In genomic region chr10:931326-932318, GRCh38 we compare ENCODE assay signal across 8 cellular contexts. TPM values are rescaled to one million over a fixed set of nuclear protein-coding genes. Genes with fewer than 3 reads are reported as not detected.
DNase-seq lines count a peak whose midpoint lies in the region; ATAC-seq, FAIRE-seq and TF ChIP-seq lines count a peak whose summit lies in the region.

TSS of gene LARP4B (minus strand) at chr10:931705. CDS start at chr10:885721, 45,984 bp downstream.

- intact Hi-C loops in Right ventricle myocardium superior (cut with DNase I) = no loop called here
- intact Hi-C loops in pancreas (cut with DNase I) = no loop called here
- intact Hi-C loops in thyroid gland (cut with DNase I) = loop anchor here (5.0 to 10.0 kb wide), 2 partner anchors 56 to 237 kb away; partner anchors contain the start of gene GTPBP4

- H3K27ac ChIP-seq in pancreas = peak within 1 kb of the TSS; percentile 67 to 86 (median 84)
- H3K27ac ChIP-seq in thyroid gland = peak within 1 kb of the TSS; percentile 94 to 98 (median 96)

- no peaks in the 10 kb centered on the region for H3K36me3 ChIP-seq in pancreas
- no peaks in the 10 kb centered on the region for H3K36me3 ChIP-seq in thyroid gland

- 0 to 1% methylated on average over 74 to 137 of the region's 137 CpGs for WGBS in pancreas, 2 donors
- 0% methylated on average over 6 of the region's 137 CpGs; no CpG with 5 or more reads in 1 of the 2 donors for WGBS in thyroid gland, 2 donors

- H3K4me1 Mint-ChIP-seq in activated naive CD8-positive, alpha-beta T cell treated with anti-CD3 and anti-CD28 coated beads, Interleukin-2, amount 50 U/mL, for 24 hours = peaks cover 44% of the 10 kb centered on the region

- H3K4me3 ChIP-seq in pancreas (peak within 1 kb of the TSS; percentile 42 to 70 (median 54)), thyroid gland (replicated peaks in 1 of 3) (peak within 1 kb of the TSS in 2 of 3 donors; percentile 60 to 84)

- H3K27me3 Mint-ChIP-seq in activated naive CD8-positive, alpha-beta T cell treated with anti-CD3 and anti-CD28 coated beads, Interleukin-2, amount 50 U/mL, for 24 hours = no peaks in the 10 kb centered on the region

- no peak for TF ChIP-seq CTCF in pancreas (IDR thresholded peaks at IDR 0.05)
- no peak for TF ChIP-seq CTCF in thyroid gland (IDR thresholded peaks at IDR 0.05)

- TF ChIP-seq POLR2A in GM12892 (IDR thresholded peaks at IDR 0.05; ENCODE audit: low read depth, low read length) (peak; percentile 62; the same call in 1 of the 2 replicates), thyroid gland (IDR thresholded peaks at IDR 0.05) (peak in 1 of 2 donors; percentile 81)

- peaks cover 14% of the 10 kb centered on the region for H3K36me3 Mint-ChIP-seq in activated naive CD8-positive, alpha-beta T cell treated with anti-CD3 and anti-CD28 coated beads, Interleukin-2, amount 50 U/mL, for 24 hours (ENCODE audit: low read depth)

- H3K4me1 ChIP-seq in pancreas (peaks cover 6 to 22% (median 17%) of the 10 kb centered on the region in 3 donors), thyroid gland (peaks cover 25 to 39% of the 10 kb centered on the region in 2 donors)

- H3K27me3 ChIP-seq in pancreas = no peaks in the 10 kb centered on the region
- no peaks in the 10 kb centered on the region for H3K27me3 ChIP-seq in thyroid gland

- peak within 1 kb of the TSS; percentile 99 for H3K4me3 Mint-ChIP-seq in activated naive CD8-positive, alpha-beta T cell treated with anti-CD3 and anti-CD28 coated beads, Interleukin-2, amount 50 U/mL, for 24 hours

- peak within 1 kb of the TSS; percentile 94 for H3K27ac Mint-ChIP-seq in activated naive CD8-positive, alpha-beta T cell treated with anti-CD3 and anti-CD28 coated beads, Interleukin-2, amount 50 U/mL, for 24 hours

- H3K9me3 Mint-ChIP-seq in activated naive CD8-positive, alpha-beta T cell treated with anti-CD3 and anti-CD28 coated beads, Interleukin-2, amount 50 U/mL, for 24 hours = no peaks in the 10 kb centered on the region

- peak; percentile 93 for DNase-seq in GM12892 (ENCODE audit: insufficient read length)
- peak; percentile 94 for DNase-seq in NCI-H1436 (lab: John Stamatoyannopoulos, UW)
- peak; percentile 86 for DNase-seq in SW480 (ENCODE audit: low spot score)
- peak; percentile 97 for DNase-seq in activated naive CD8-positive, alpha-beta T cell treated with anti-CD3 and anti-CD28 coated beads, Interleukin-2, amount 50 U/mL, for 24 hours
- peak; percentile 98 for DNase-seq in Right ventricle myocardium superior
- DNase-seq in pancreas = peak; percentile 95 to 99 (median 98)
- DNase-seq in thyroid gland = peak; percentile 97 to 98

- H3K9me3 ChIP-seq in pancreas = no peaks in the 10 kb centered on the region
- no peaks in the 10 kb centered on the region for H3K9me3 ChIP-seq in thyroid gland

- FAIRE-seq in GM12892 (lab: Jason Lieb, UNC) = peak; percentile 96
- no peak for FAIRE-seq in pancreas (lab: Jason Lieb, UNC)

- ATAC-seq in HG02840 (IDR thresholded peaks at IDR 0.05; ENCODE audit: low FRiP score, unreplicated experiment) (peak; percentile 89), Right ventricle myocardium superior (ENCODE audit: poor library complexity) (peak; percentile 99), pancreas (peak; percentile 97 to 99 (median 98))
- peak; percentile 98 for ATAC-seq in activated naive CD8-positive, alpha-beta T cell treated with anti-CD3 and anti-CD28 coated beads, Interleukin-2, amount 50 U/mL, for 24 hours

RNA-seq across cellular contexts. Expression of gene LARP4B, which starts in this region (rescaled TPM):
- polyA plus RNA-seq in GM12892 (2012; ENCODE audit: missing spikeins) = 35.3 TPM
- total RNA-seq in Right ventricle myocardium superior (59.9 TPM), pancreas (10 to 100 TPM; 31.6 to 53.3 (median 35.7) TPM), thyroid gland (100 to 1,000 TPM in 1 of 4 donors, 10 to 100 TPM in 3; 68.6 to 113 (median 87.4) TPM)
- polyA plus RNA-seq in pancreas = 10 to 100 TPM; 10.1 to 15.4 TPM

Comparison
In these comparisons a context has a peak if more than half of its experiments do, and no peak if none do; other contexts are left out.
1. Peak in every context shown above with its lines: DNase-seq, ATAC-seq, H3K4me3 ChIP-seq and H3K27ac ChIP-seq.